Comparison of ENCODE assay signal across 11 cellular contexts in genomic region chr2:203931262-203931661, GRCh38. TPM values are rescaled to one million over a fixed set of nuclear protein-coding genes. Genes with fewer than 3 reads are reported as not detected.
DNase-seq lines count a peak whose midpoint lies in the region; ATAC-seq lines count a peak whose summit lies in the region.
"Not testable (repeated sequence)": the region's sequence is repeated elsewhere in the genome, so short reads cannot be mapped to it uniquely, and the experiment has no call there.
"Had no signal": no experiment of that assay in that cellular context is flagged by ENCODE, and none has a peak within 500 bp of the region (broad histone marks: within the 10 kb centered on the region; RNA-seq: fewer than 3 reads in every experiment).

No MANE protein-coding gene starts in this region.

- H3K27me3 Mint-ChIP-seq in T-cell; activated CD4-positive, alpha-beta T cell treated with anti-CD3 and anti-CD28 coated beads, Interleukin-2, amount 10 ng/mL, durations not matched to agents 24 days and 14 days; activated T-cell treated with anti-CD3 and anti-CD28 coated beads, Interleukin-2, amount 50 U/mL, for 4 hours (ENCODE audit: low read depth); activated naive CD4-positive, alpha-beta T cell treated with anti-CD3 and anti-CD28 coated beads for 36 hours (ENCODE audit: low read depth); activated naive CD8-positive, alpha-beta T cell treated with anti-CD3 and anti-CD28 coated beads for 36 hours; naive thymus-derived CD4-positive, alpha-beta T cell: not testable (repeated sequence)

- H3K4me1 ChIP-seq in naive thymus-derived CD4-positive, alpha-beta T cell (ENCODE audit: control insufficient read depth in 2 of 2, insufficient read depth in 2 of 2, low read length in 2 of 2), result peaks cover 36 to 43% of the 10 kb centered on the region in 2 donors

- not testable (repeated sequence) for H3K36me3 Mint-ChIP-seq in T-cell; activated T-cell treated with anti-CD3 and anti-CD28 coated beads, Interleukin-2, amount 50 U/mL, for 4 hours (ENCODE audit: insufficient read depth); naive thymus-derived CD4-positive, alpha-beta T cell
- peaks cover 13% of the 10 kb centered on the region for H3K36me3 Mint-ChIP-seq in activated CD4-positive, alpha-beta T cell treated with anti-CD3 and anti-CD28 coated beads, Interleukin-2, amount 10 ng/mL, durations not matched to agents 24 days and 14 days (ENCODE audit: low read depth)
- peaks cover 15% of the 10 kb centered on the region for H3K36me3 Mint-ChIP-seq in activated naive CD4-positive, alpha-beta T cell treated with anti-CD3 and anti-CD28 coated beads for 36 hours (ENCODE audit: low read depth)
- peaks cover 28% of the 10 kb centered on the region for H3K36me3 Mint-ChIP-seq in activated naive CD8-positive, alpha-beta T cell treated with anti-CD3 and anti-CD28 coated beads for 36 hours

- H3K36me3 ChIP-seq in naive thymus-derived CD4-positive, alpha-beta T cell (ENCODE audit: control insufficient read depth in 2 of 3, insufficient read depth in 3 of 3, low read length in 3 of 3), result not testable (repeated sequence)

- CTCF ChIA-PET in T-cell (lab: Charles Lee), result interaction anchor here in 1 of 2 donors (0.6 kb wide), 1 partner anchor 131 kb away, joined by 9 read pairs; no protein-coding TSS in a partner anchor
- CTCF ChIA-PET in activated naive CD4-positive, alpha-beta T cell treated with anti-CD3 and anti-CD28 coated beads for 36 hours (lab: Charles Lee), result interaction anchor here (1.0 kb wide), 1 partner anchor 175 kb away, joined by 3 read pairs; no protein-coding TSS in a partner anchor
- CTCF ChIA-PET in naive thymus-derived CD4-positive, alpha-beta T cell (lab: Charles Lee), result not testable (repeated sequence)

- intact Hi-C loops in activated CD4-positive, alpha-beta T cell treated with anti-CD3 and anti-CD28 coated beads, Interleukin-2, amount 10 ng/mL, durations not matched to agents 24 days and 14 days (cut with micrococcal nuclease), result loop anchor here (5.0 to 10.0 kb wide), 4 partner anchors 196 to 1774 kb away; partner anchors contain the start of gene FAM117B
- intact Hi-C loops in activated naive CD4-positive, alpha-beta T cell treated with anti-CD3 and anti-CD28 coated beads for 36 hours (cut with micrococcal nuclease), result loop anchor here (10.0 kb wide), 1 partner anchor 1144 kb away; no protein-coding TSS in a partner anchor
- intact Hi-C loops in naive thymus-derived CD4-positive, alpha-beta T cell (cut with micrococcal nuclease), result loop anchor here (10.0 kb wide), 2 partner anchors 696 to 1556 kb away; partner anchors contain the start of genes BMPR2 (in 1 of the 2) and CYP20A1 (in 1 of the 2)

- not testable (repeated sequence) for H3K9me3 Mint-ChIP-seq in T-cell; activated T-cell treated with anti-CD3 and anti-CD28 coated beads, Interleukin-2, amount 50 U/mL, for 4 hours; activated naive CD4-positive, alpha-beta T cell treated with anti-CD3 and anti-CD28 coated beads for 36 hours; naive thymus-derived CD4-positive, alpha-beta T cell
- H3K9me3 Mint-ChIP-seq in activated CD4-positive, alpha-beta T cell treated with anti-CD3 and anti-CD28 coated beads, Interleukin-2, amount 10 ng/mL, durations not matched to agents 24 days and 14 days, result peaks cover 11% of the 10 kb centered on the region
- H3K9me3 Mint-ChIP-seq in activated naive CD8-positive, alpha-beta T cell treated with anti-CD3 and anti-CD28 coated beads for 36 hours, result peaks cover 17% of the 10 kb centered on the region

- not testable (repeated sequence) for H3K27me3 ChIP-seq in naive thymus-derived CD4-positive, alpha-beta T cell (ENCODE audit: control insufficient read depth in 2 of 2, insufficient read depth in 2 of 2, low read length in 2 of 2)

- H3K27ac Mint-ChIP-seq in T-cell, result peak overlapping the region; percentile 81 to 94
- peak overlapping the region; percentile 43 for H3K27ac Mint-ChIP-seq in activated CD4-positive, alpha-beta T cell treated with anti-CD3 and anti-CD28 coated beads, Interleukin-2, amount 10 ng/mL, durations not matched to agents 24 days and 14 days
- H3K27ac Mint-ChIP-seq in activated naive CD4-positive, alpha-beta T cell treated with anti-CD3 and anti-CD28 coated beads for 36 hours, result peak overlapping the region; percentile 96
- H3K27ac Mint-ChIP-seq in activated naive CD8-positive, alpha-beta T cell treated with anti-CD3 and anti-CD28 coated beads for 36 hours, result peak overlapping the region; percentile 65
- peak overlapping the region in 8 of 9 donors; percentile 75 to 97 (median 91) for H3K27ac Mint-ChIP-seq in naive thymus-derived CD4-positive, alpha-beta T cell

- not testable (repeated sequence) for ATAC-seq in T-cell (replicated peaks in 1 of 4); naive thymus-derived CD4-positive, alpha-beta T cell
- ATAC-seq in activated T-cell treated with anti-CD3 and anti-CD28 coated beads, Interleukin-2, amount 50 U/mL, for 4 hours, result peak; percentile 17 to 34
- ATAC-seq in stimulated activated naive CD8-positive, alpha-beta T cell treated with anti-CD3 and anti-CD28 coated beads, Interleukin-15, Interleukin-2, amounts not matched to agents 100 U/mL and 50 U/mL, for 24 hours, result peak; percentile 23

- H3K4me3 Mint-ChIP-seq in T-cell; activated naive CD8-positive, alpha-beta T cell treated with anti-CD3 and anti-CD28 coated beads for 36 hours: not testable (repeated sequence)
- H3K4me3 Mint-ChIP-seq in activated CD4-positive, alpha-beta T cell treated with anti-CD3 and anti-CD28 coated beads, Interleukin-2, amount 10 ng/mL, durations not matched to agents 24 days and 14 days, result peak overlapping the region; percentile 24
- H3K4me3 Mint-ChIP-seq in activated T-cell treated with anti-CD3 and anti-CD28 coated beads, Interleukin-2, amount 50 U/mL, for 4 hours, result peak overlapping the region; percentile 51
- peak overlapping the region; percentile 64 for H3K4me3 Mint-ChIP-seq in activated naive CD4-positive, alpha-beta T cell treated with anti-CD3 and anti-CD28 coated beads for 36 hours
- H3K4me3 Mint-ChIP-seq in naive thymus-derived CD4-positive, alpha-beta T cell, result peak overlapping the region in 2 of 10 donors; percentile 25 to 28

- H3K4me3 ChIP-seq in naive thymus-derived CD4-positive, alpha-beta T cell (ENCODE audit: low read length), result not testable (repeated sequence)

- POLR2A ChIA-PET in T-cell (lab: Charles Lee); naive thymus-derived CD4-positive, alpha-beta T cell (lab: Charles Lee): not testable (repeated sequence)

- not testable (repeated sequence) for DNase-seq in T-cell; activated T-cell treated with anti-CD3 and anti-CD28 coated beads, Interleukin-2, amount 50 U/mL, for 4 hours; activated naive CD8-positive, alpha-beta T cell treated with anti-CD3 and anti-CD28 coated beads for 36 hours; naive thymus-derived CD4-positive, alpha-beta T cell; stimulated activated naive CD8-positive, alpha-beta T cell treated with anti-CD3 and anti-CD28 coated beads, Interleukin-15, Interleukin-2, amounts not matched to agents 100 U/mL and 50 U/mL, for 24 hours
- peak; percentile 56 for DNase-seq in activated CD4-positive, alpha-beta T cell treated with anti-CD3 and anti-CD28 coated beads, Interleukin-2, amount 10 ng/mL, durations not matched to agents 24 days and 14 days
- peak; percentile 83 for DNase-seq in activated naive CD4-positive, alpha-beta T cell treated with anti-CD3 and anti-CD28 coated beads for 36 hours

- H3K4me1 Mint-ChIP-seq in T-cell, result peaks cover 56 to 61% (median 60%) of the 10 kb centered on the region in 3 donors
- H3K4me1 Mint-ChIP-seq in activated CD4-positive, alpha-beta T cell treated with anti-CD3 and anti-CD28 coated beads, Interleukin-2, amount 10 ng/mL, durations not matched to agents 24 days and 14 days, result peaks cover 38% of the 10 kb centered on the region
- peaks cover 57% of the 10 kb centered on the region for H3K4me1 Mint-ChIP-seq in activated T-cell treated with anti-CD3 and anti-CD28 coated beads, Interleukin-2, amount 50 U/mL, for 4 hours (ENCODE audit: low read depth)
- H3K4me1 Mint-ChIP-seq in activated naive CD4-positive, alpha-beta T cell treated with anti-CD3 and anti-CD28 coated beads for 36 hours (ENCODE audit: low read depth), result peaks cover 65% of the 10 kb centered on the region
- H3K4me1 Mint-ChIP-seq in activated naive CD8-positive, alpha-beta T cell treated with anti-CD3 and anti-CD28 coated beads for 36 hours, result peaks cover 55% of the 10 kb centered on the region
- H3K4me1 Mint-ChIP-seq in naive thymus-derived CD4-positive, alpha-beta T cell, result peaks cover 24 to 69% (median 57%) of the 10 kb centered on the region in 7 donors

- not testable (repeated sequence) for H3K27ac ChIP-seq in naive thymus-derived CD4-positive, alpha-beta T cell (ENCODE audit: low read depth, low read length)

- H3K9me3 ChIP-seq in naive thymus-derived CD4-positive, alpha-beta T cell (ENCODE audit: control insufficient read depth in 2 of 3, low read length in 3 of 3), result not testable (repeated sequence)

RNA-seq across cellular contexts. Expression of gene ICOS, which starts 5.3 kb away (rescaled TPM):
- 10 to 100 TPM; 33.9 to 72.2 (median 41.9) TPM for total RNA-seq in T-cell
- total RNA-seq in activated CD4-positive, alpha-beta T cell treated with anti-CD3 and anti-CD28 coated beads, Interleukin-2, amount 10 ng/mL, durations not matched to agents 24 days and 14 days, result 111 and 114 TPM in 2 replicates
- 100 to 1,000 TPM; 161 to 213 (median 177) TPM for total RNA-seq in activated T-cell treated with anti-CD3 and anti-CD28 coated beads, Interleukin-2, amount 50 U/mL, for 4 hours
- total RNA-seq in activated naive CD4-positive, alpha-beta T cell treated with anti-CD3 and anti-CD28 coated beads for 36 hours, result 100 to 1,000 TPM; 197 to 211 TPM
- total RNA-seq in activated naive CD8-positive, alpha-beta T cell treated with anti-CD3 and anti-CD28 coated beads for 36 hours, result 100 to 1,000 TPM in 1 of 2 experiments, 10 to 100 TPM in 1; 99.2 to 101 TPM
- total RNA-seq in naive thymus-derived CD4-positive, alpha-beta T cell, result 10 to 100 TPM; 26.2 to 54.9 (median 50.2) TPM
- polyA plus RNA-seq in naive thymus-derived CD4-positive, alpha-beta T cell, result 10 to 100 TPM; 22.4 to 25.4 TPM
- total RNA-seq: B cell, Caco-2, GM23338, H7 had no signal
- polyA plus RNA-seq: GM23338 had no signal

Comparison
In these comparisons a context has a peak if more than half of its experiments do, and no peak if none do; other contexts are left out.
1. H3K27ac Mint-ChIP-seq: peak in every context shown above with its lines; median percentile 96 in activated naive CD4-positive, alpha-beta T cell treated with anti-CD3 and anti-CD28 coated beads for 36 hours; 91 in naive thymus-derived CD4-positive, alpha-beta T cell; 88 in T-cell; 65 in activated naive CD8-positive, alpha-beta T cell treated with anti-CD3 and anti-CD28 coated beads for 36 hours; 43 in activated CD4-positive, alpha-beta T cell treated with anti-CD3 and anti-CD28 coated beads, Interleukin-2, amount 10 ng/mL, durations not matched to agents 24 days and 14 days.